In the genomic region with DNA sequence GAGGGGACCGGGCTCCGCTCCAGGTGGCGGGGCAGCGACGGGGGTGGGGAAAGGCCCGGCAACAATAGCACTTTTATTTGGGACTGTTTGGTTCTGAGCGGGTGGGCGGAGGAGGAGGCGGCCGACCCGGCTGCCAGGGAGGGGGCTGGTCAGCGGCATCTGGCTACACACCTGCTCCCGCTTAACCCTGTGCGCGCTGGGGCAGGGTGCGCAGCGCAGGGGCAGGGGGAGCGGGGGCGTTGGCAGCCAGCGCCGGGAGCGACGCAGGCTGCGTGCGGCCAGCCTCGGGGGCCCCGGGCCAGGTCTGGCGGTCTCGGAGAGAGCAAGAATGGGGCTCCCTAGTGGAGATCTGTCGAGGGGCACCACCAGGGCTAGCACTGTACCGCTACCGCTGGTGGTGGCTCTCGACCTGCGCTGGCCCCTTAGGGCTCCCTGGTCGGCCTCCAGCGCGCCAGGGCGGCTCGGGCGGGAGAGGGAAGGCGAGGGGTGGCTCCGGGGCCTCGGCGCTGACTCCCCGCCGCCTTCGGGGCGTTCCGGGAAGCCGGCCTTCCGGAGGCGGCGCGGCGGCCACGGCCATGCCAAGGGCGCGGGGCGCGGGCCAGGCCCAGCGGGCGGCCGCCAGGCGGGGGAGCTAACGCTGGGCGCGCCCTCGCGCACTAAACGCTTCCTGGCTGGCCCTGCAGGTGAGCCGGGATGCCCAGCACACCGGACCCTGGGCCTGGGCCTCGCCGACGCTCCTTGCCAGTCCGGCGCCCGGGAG, we compare ENCODE assay signal across 9 cellular contexts.
DNase-seq lines count a peak whose midpoint lies in the region; ATAC-seq, FAIRE-seq and TF ChIP-seq lines count a peak whose summit lies in the region.
"Had no signal": no experiment of that assay in that cellular context is flagged by ENCODE, and none has a peak within 500 bp of the region (broad histone marks: within the 10 kb centered on the region; RNA-seq: fewer than 3 reads in every experiment).

No MANE protein-coding gene starts in this region.

- no peak for TF ChIP-seq RAD21 in A549 (conservative IDR thresholded peaks at IDR 0.05 in 1 of 2, IDR thresholded peaks at IDR 0.05 in 1 of 2)

- no peaks in the 10 kb centered on the region for H3K9me3 Mint-ChIP-seq in effector memory CD8-positive, alpha-beta T cell

- no peak for TF ChIP-seq POLR2A in A549 (IDR thresholded peaks at IDR 0.05; ENCODE audit: low read length)

- H3K27me3 Mint-ChIP-seq in effector memory CD8-positive, alpha-beta T cell: peaks cover 25 to 42% of the 10 kb centered on the region in 2 donors

- 60% methylated on average over 2 of the region's 78 CpGs for WGBS in A549 (ENCODE audit: missing lambda C conversion rate)

- no peak for TF ChIP-seq EP300 in A549 (IDR thresholded peaks at IDR 0.05)

- H3K27ac Mint-ChIP-seq in effector memory CD8-positive, alpha-beta T cell: no peak overlapping the region

- no peaks in the 10 kb centered on the region for H3K27me3 ChIP-seq in tibial artery

- no peaks in the 10 kb centered on the region for H3K36me3 ChIP-seq in tibial artery
- H3K36me3 ChIP-seq: adrenal gland had no signal

- H3K9me3 ChIP-seq in A549 (no peaks in the 10 kb centered on the region), tibial artery (no peaks in the 10 kb centered on the region)
- H3K9me3 ChIP-seq: adrenal gland had no signal

- peaks cover 6 to 13% of the 10 kb centered on the region in 2 donors for H3K4me1 Mint-ChIP-seq in effector memory CD8-positive, alpha-beta T cell (ENCODE audit: low read depth in 2 of 2)

- H3K4me1 ChIP-seq in A549 (peaks cover 15% of the 10 kb centered on the region), tibial artery (peaks cover 0 to 57% (median 48%) of the 10 kb centered on the region in 4 donors)

- H3K27ac ChIP-seq in A549: peak overlapping the region; percentile 69 to 95
- no peak overlapping the region for H3K27ac ChIP-seq in RWPE1
- H3K27ac ChIP-seq in tibial artery: peak overlapping the region; percentile 81 to 86

- FAIRE-seq in A549 (lab: Jason Lieb, UNC): no peak

- in situ Hi-C loops in GM13976 (cut with MboI; ENCODE audit: low sequenced_read_pairs, unreplicated experiment): no loop called here

- POLR2A ChIA-PET in A549 (lab: Yijun Ruan, JAX): interaction anchor here (0.8 kb wide), 1 partner anchor 296 kb away, joined by 3 read pairs; no protein-coding TSS in a partner anchor
- POLR2A ChIA-PET in RWPE1 (lab: Yijun Ruan, JAX; ENCODE audit: low non-redundant PET): no interaction called here

- intact Hi-C loops in tibial artery (cut with DNase I; ENCODE audit: low total_unique reads): loop anchor here (5.0 kb wide), 3 partner anchors 44 to 119 kb away; a partner anchor contains a TSS

- H3K4me3 ChIP-seq in A549 (peak overlapping the region; percentile 35), tibial artery (peak overlapping the region; percentile 56 to 68)

- peak overlapping the region; percentile 76 for H3K4me2 ChIP-seq in A549

- DNase-seq in A549 (ENCODE audit: low read depth in 1 of 2, low spot score in 1 of 2) (peak in 1 of 2 experiments; percentile 11), GM13976 (ENCODE audit: low spot score) (peak; percentile 58), RWPE1 (ENCODE audit: low spot score) (peak; percentile 32), mucosa of gallbladder (ENCODE audit: low spot score) (peak; percentile 35), tibial artery (peak in 1 of 2 donors; percentile 75), activated gamma-delta T cell treated with Interleukin-2 at 50 U/mL for 16 hours (no peak)
- peak in 1 of 3 experiments; percentile 30 for DNase-seq in effector memory CD8-positive, alpha-beta T cell

- ATAC-seq in A549: peak; percentile 69 to 80
- ATAC-seq in effector memory CD8-positive, alpha-beta T cell (replicated peaks): peak; percentile 61
- ATAC-seq in HG02763 (IDR thresholded peaks at IDR 0.05; ENCODE audit: unreplicated experiment): no peak

- H3K36me3 Mint-ChIP-seq in effector memory CD8-positive, alpha-beta T cell (ENCODE audit: insufficient read depth): peaks cover 3% of the 10 kb centered on the region

- TF ChIP-seq CTCF in A549 (IDR thresholded peaks at IDR 0.05) (no peak), GM13976 (IDR thresholded peaks at IDR 0.05; ENCODE audit: borderline replicate concordance, control extremely low read depth, extremely low read depth, insufficient read depth, missing control alignments) (no peak), RWPE1 (conservative IDR thresholded peaks at IDR 0.05; ENCODE audit: low read depth) (peak; percentile 37; the same call in 1 of the 2 replicates), tibial artery (IDR thresholded peaks at IDR 0.05) (peak in 1 of 2 experiments; percentile 5)

- H3K4me3 Mint-ChIP-seq in effector memory CD8-positive, alpha-beta T cell: peak overlapping the region in 1 of 2 donors; percentile 29

- CTCF ChIA-PET in A549 (lab: Yijun Ruan, JAX) (interaction anchor here (0.8 to 2.1 kb wide), 5 partner anchors 11 to 167 kb away, joined by 3 to 6 read pairs (median 3); no protein-coding TSS in a partner anchor), RWPE1 (lab: Yijun Ruan, JAX) (no interaction called here)

TF ChIP-seq in A549, 52 proteins besides CTCF, POLR2A, EP300 and RAD21:
- TF ChIP-seq TP53 (CRISPR knock-in tag; IDR thresholded peaks at IDR 0.05) (no peak), HDAC2 (IDR thresholded peaks at IDR 0.05) (no peak), TFCP2L1 (CRISPR knock-in tag; IDR thresholded peaks at IDR 0.05) (no peak), PHF8 (IDR thresholded peaks at IDR 0.05; ENCODE audit: borderline replicate concordance, low read depth) (no peak), CBX8 (IDR thresholded peaks at IDR 0.05) (no peak), HEYL (CRISPR knock-in tag; IDR thresholded peaks at IDR 0.05) (no peak), RCOR1 (IDR thresholded peaks at IDR 0.05; ENCODE audit: low read depth, low read length) (no peak), SREBF2 (IDR thresholded peaks at IDR 0.05) (no peak), FOSB (CRISPR knock-in tag; IDR thresholded peaks at IDR 0.05) (no peak), GATA3 (IDR thresholded peaks at IDR 0.05; ENCODE audit: borderline replicate concordance) (no peak), JUN (IDR thresholded peaks at IDR 0.05) (no peak), NFE2L2 (conservative IDR thresholded peaks at IDR 0.05; ENCODE audit: low read length) (no peak), KDM1A (IDR thresholded peaks at IDR 0.05; ENCODE audit: low read depth) (no peak), CBX2 (IDR thresholded peaks at IDR 0.05; ENCODE audit: borderline replicate concordance, low read depth) (no peak), ESRRA (IDR thresholded peaks at IDR 0.05; ENCODE audit: borderline replicate concordance, low read length) (no peak), JUNB (IDR thresholded peaks at IDR 0.05) (no peak)
- TF ChIP-seq, protein P1, sequence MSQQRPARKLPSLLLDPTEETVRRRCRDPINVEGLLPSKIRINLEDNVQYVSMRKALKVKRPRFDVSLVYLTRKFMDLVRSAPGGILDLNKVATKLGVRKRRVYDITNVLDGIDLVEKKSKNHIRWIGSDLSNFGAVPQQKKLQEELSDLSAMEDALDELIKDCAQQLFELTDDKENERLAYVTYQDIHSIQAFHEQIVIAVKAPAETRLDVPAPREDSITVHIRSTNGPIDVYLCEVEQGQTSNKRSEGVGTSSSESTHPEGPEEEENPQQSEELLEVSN (IDR thresholded peaks at IDR 0.05; ENCODE audit: borderline replicate concordance, low read depth): no peak
- TF ChIP-seq, protein P2, sequence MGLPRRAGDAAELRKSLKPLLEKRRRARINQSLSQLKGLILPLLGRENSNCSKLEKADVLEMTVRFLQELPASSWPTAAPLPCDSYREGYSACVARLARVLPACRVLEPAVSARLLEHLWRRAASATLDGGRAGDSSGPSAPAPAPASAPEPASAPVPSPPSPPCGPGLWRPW (IDR thresholded peaks at IDR 0.05): no peak
- TF ChIP-seq, protein P3, sequence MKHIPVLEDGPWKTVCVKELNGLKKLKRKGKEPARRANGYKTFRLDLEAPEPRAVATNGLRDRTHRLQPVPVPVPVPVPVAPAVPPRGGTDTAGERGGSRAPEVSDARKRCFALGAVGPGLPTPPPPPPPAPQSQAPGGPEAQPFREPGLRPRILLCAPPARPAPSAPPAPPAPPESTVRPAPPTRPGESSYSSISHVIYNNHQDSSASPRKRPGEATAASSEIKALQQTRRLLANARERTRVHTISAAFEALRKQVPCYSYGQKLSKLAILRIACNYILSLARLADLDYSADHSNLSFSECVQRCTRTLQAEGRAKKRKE (CRISPR knock-in tag; IDR thresholded peaks at IDR 0.05; ENCODE audit: low read depth): no peak
TF ChIP-seq in A549: peak in this region for 0.
